ENCODE assay signal across 8 cellular contexts in genomic region chr2:174025271-174026121, GRCh38.
A peak's percentile ranks its signal among the peaks of the same experiment; 100 is the strongest.
DNase-seq lines count a peak whose midpoint lies in the region; ATAC-seq and TF ChIP-seq lines count a peak whose summit lies in the region.

No MANE protein-coding gene starts in this region.

- peak overlapping the region; percentile 74 for H3K4me2 ChIP-seq in osteoblast (ENCODE audit: insufficient read depth, low read length)

- no peaks in the 10 kb centered on the region for H4K20me1 ChIP-seq in osteoblast (ENCODE audit: insufficient read depth, low read length)

- no peaks in the 10 kb centered on the region for H3K9me3 ChIP-seq in Peyer's patch
- no peaks in the 10 kb centered on the region for H3K9me3 ChIP-seq in osteoblast (ENCODE audit: low read depth, low read length)

- H3K27me3 Mint-ChIP-seq in progenitor cell of endocrine pancreas, result peaks cover 52% of the 10 kb centered on the region
- H3K27me3 Mint-ChIP-seq in activated naive CD8-positive, alpha-beta T cell treated with anti-CD3 and anti-CD28 coated beads, Interleukin-2, amount 50 U/mL, for 24 hours, result no peaks in the 10 kb centered on the region

- H3K79me2 ChIP-seq in osteoblast (ENCODE audit: insufficient read depth, low read length), result no peaks in the 10 kb centered on the region

- H3K4me3 Mint-ChIP-seq in progenitor cell of endocrine pancreas (ENCODE audit: low read depth), result no peak overlapping the region
- H3K4me3 Mint-ChIP-seq in activated naive CD8-positive, alpha-beta T cell treated with anti-CD3 and anti-CD28 coated beads, Interleukin-2, amount 50 U/mL, for 24 hours, result no peak overlapping the region

- ATAC-seq in activated naive CD8-positive, alpha-beta T cell treated with anti-CD3 and anti-CD28 coated beads, Interleukin-2, amount 50 U/mL, for 24 hours, result no peak
- no peak for ATAC-seq in HG03565 (IDR thresholded peaks at IDR 0.05; ENCODE audit: unreplicated experiment)

- no peaks in the 10 kb centered on the region for H3K27me3 ChIP-seq in Peyer's patch
- H3K27me3 ChIP-seq in osteoblast (ENCODE audit: insufficient read depth, low read length), result no peaks in the 10 kb centered on the region

- H3K27ac Mint-ChIP-seq in progenitor cell of endocrine pancreas, result no peak overlapping the region
- H3K27ac Mint-ChIP-seq in activated naive CD8-positive, alpha-beta T cell treated with anti-CD3 and anti-CD28 coated beads, Interleukin-2, amount 50 U/mL, for 24 hours, result no peak overlapping the region

- H3K36me3 ChIP-seq in Peyer's patch (no peaks in the 10 kb centered on the region), osteoblast (ENCODE audit: insufficient read depth, low read length) (no peaks in the 10 kb centered on the region)

- no peaks in the 10 kb centered on the region for H3K36me3 Mint-ChIP-seq in progenitor cell of endocrine pancreas (ENCODE audit: insufficient read depth)
- no peaks in the 10 kb centered on the region for H3K36me3 Mint-ChIP-seq in activated naive CD8-positive, alpha-beta T cell treated with anti-CD3 and anti-CD28 coated beads, Interleukin-2, amount 50 U/mL, for 24 hours (ENCODE audit: low read depth)

- peaks cover 4% of the 10 kb centered on the region for H3K4me1 Mint-ChIP-seq in progenitor cell of endocrine pancreas (ENCODE audit: low read depth)
- H3K4me1 Mint-ChIP-seq in activated naive CD8-positive, alpha-beta T cell treated with anti-CD3 and anti-CD28 coated beads, Interleukin-2, amount 50 U/mL, for 24 hours, result peaks cover 6% of the 10 kb centered on the region

- H3K4me1 ChIP-seq in Peyer's patch (peaks cover 0 to 16% (median 1%) of the 10 kb centered on the region in 4 donors), osteoblast (ENCODE audit: insufficient read depth, low read length) (peaks cover 25% of the 10 kb centered on the region)

- no peak for TF ChIP-seq CTCF in Peyer's patch (IDR thresholded peaks at IDR 0.05)
- no peak for TF ChIP-seq CTCF in fibroblast of pulmonary artery (IDR thresholded peaks at IDR 0.05; ENCODE audit: low read length, missing control alignments)
- no peak for TF ChIP-seq CTCF in osteoblast (IDR thresholded peaks at IDR 0.05; ENCODE audit: extremely low read depth, low read depth, low read length)
- no peak for TF ChIP-seq CTCF in progenitor cell of endocrine pancreas (IDR thresholded peaks at IDR 0.05; ENCODE audit: unreplicated experiment)

- peak overlapping the region; percentile 58 to 81 (median 69) for H3K27ac ChIP-seq in Peyer's patch
- H3K27ac ChIP-seq in osteoblast (ENCODE audit: low read depth, low read length), result peak overlapping the region; percentile 75

- H3K9me3 Mint-ChIP-seq in progenitor cell of endocrine pancreas (ENCODE audit: low read depth), result no peaks in the 10 kb centered on the region
- peaks cover 5% of the 10 kb centered on the region for H3K9me3 Mint-ChIP-seq in activated naive CD8-positive, alpha-beta T cell treated with anti-CD3 and anti-CD28 coated beads, Interleukin-2, amount 50 U/mL, for 24 hours

- DNase-seq in Ammon's horn (ENCODE audit: low spot score) (peak; percentile 54), Peyer's patch (peak; percentile 24 to 82 (median 54)), fibroblast of pulmonary artery (ENCODE audit: low read depth) (peak; percentile 97), osteoblast (ENCODE audit: insufficient read length, low spot score, missing footprints) (peak; percentile 92), progenitor cell of endocrine pancreas (ENCODE audit: low spot score, unreplicated experiment) (no peak), NAMALWA (ENCODE audit: low spot score) (no peak)
- no peak for DNase-seq in activated naive CD8-positive, alpha-beta T cell treated with anti-CD3 and anti-CD28 coated beads, Interleukin-2, amount 50 U/mL, for 24 hours

- H3K4me3 ChIP-seq in Peyer's patch (no peak overlapping the region), fibroblast of pulmonary artery (replicated peaks; ENCODE audit: low read depth, low read length) (peak overlapping the region; percentile 24), osteoblast (ENCODE audit: insufficient read depth, low read length) (peak overlapping the region; percentile 37)

- TF ChIP-seq POLR2A in Peyer's patch (IDR thresholded peaks at IDR 0.05), result peak in 1 of 2 donors; percentile 43

- peak overlapping the region; percentile 90 for H2AFZ ChIP-seq in osteoblast (ENCODE audit: low read length)

Comparison
In these comparisons a context has a peak if more than half of its experiments do, and no peak if none do; other contexts are left out.
1. DNase-seq: peak in Ammon's horn (single experiment), Peyer's patch (3 of 3), fibroblast of pulmonary artery (single experiment) and osteoblast (single experiment); none in progenitor cell of endocrine pancreas (single experiment), activated naive CD8-positive, alpha-beta T cell treated with anti-CD3 and anti-CD28 coated beads, Interleukin-2, amount 50 U/mL, for 24 hours (single experiment) and NAMALWA (single experiment).
2. H3K4me3 ChIP-seq: peak in fibroblast of pulmonary artery (single experiment) and osteoblast (single experiment); none in Peyer's patch (0 of 4).